Comparison of ENCODE assay signal across 8 cellular contexts in genomic region chr11:66081505-66081904, GRCh38. TPM values are rescaled to one million over a fixed set of nuclear protein-coding genes. Genes with fewer than 3 reads are reported as not detected.
DNase-seq lines count a peak whose midpoint lies in the region; ATAC-seq and TF ChIP-seq lines count a peak whose summit lies in the region.

No MANE protein-coding gene starts in this region.

- H3K27ac Mint-ChIP-seq in CD4-positive, alpha-beta memory T cell, result peak overlapping the region; percentile 93 to 100 (median 99)
- H3K27ac Mint-ChIP-seq in nephron progenitor cell, result peak overlapping the region; percentile 69

- peak; percentile 79 to 93 (median 83) for DNase-seq in CD4-positive, alpha-beta memory T cell
- DNase-seq in NCI-H2029 (lab: John Stamatoyannopoulos, UW) (peak; percentile 81), nephron progenitor cell (no peak), HK-2 (ENCODE audit: unreplicated experiment) (no peak), cortex of kidney (lab: John Stamatoyannopoulos, UW) (no peak)
- peak; percentile 76 for DNase-seq in activated CD4-positive, alpha-beta T cell treated with anti-CD3 and anti-CD28 coated beads for 48 hours

- peak overlapping the region in 1 of 2 donors; percentile 35 for H3K4me3 ChIP-seq in CD4-positive, alpha-beta memory T cell (ENCODE audit: low read length in 2 of 2)
- peak overlapping the region in 1 of 2 donors; percentile 4 for H3K4me3 ChIP-seq in duodenal mucosa (ENCODE audit: low read depth in 1 of 2, low read length in 2 of 2)

- no peak for TF ChIP-seq CTCF in nephron progenitor cell (IDR thresholded peaks at IDR 0.05)

- no peaks in the 10 kb centered on the region for H3K27me3 Mint-ChIP-seq in CD4-positive, alpha-beta memory T cell
- H3K27me3 Mint-ChIP-seq in nephron progenitor cell (ENCODE audit: low read depth, poor library complexity), result peaks cover 2% of the 10 kb centered on the region

- H3K4me3 Mint-ChIP-seq in CD4-positive, alpha-beta memory T cell, result peak overlapping the region; percentile 88 to 98 (median 90)
- peak overlapping the region; percentile 14 for H3K4me3 Mint-ChIP-seq in nephron progenitor cell

- no peaks in the 10 kb centered on the region for H3K27me3 ChIP-seq in CD4-positive, alpha-beta memory T cell (ENCODE audit: insufficient read depth, low read length)
- no peaks in the 10 kb centered on the region for H3K27me3 ChIP-seq in duodenal mucosa (ENCODE audit: control insufficient read depth in 1 of 2, insufficient read depth in 2 of 2, low read length in 2 of 2)

- H3K9me3 Mint-ChIP-seq in CD4-positive, alpha-beta memory T cell, result no peaks in the 10 kb centered on the region
- H3K9me3 Mint-ChIP-seq in nephron progenitor cell, result no peaks in the 10 kb centered on the region

- H3K36me3 Mint-ChIP-seq in CD4-positive, alpha-beta memory T cell, result peaks cover 25 to 38% of the 10 kb centered on the region in 2 donors
- peaks cover 22% of the 10 kb centered on the region for H3K36me3 Mint-ChIP-seq in nephron progenitor cell (ENCODE audit: low read depth)

- H3K36me3 ChIP-seq in CD4-positive, alpha-beta memory T cell (ENCODE audit: insufficient read depth, low read length), result peaks cover 3% of the 10 kb centered on the region
- H3K36me3 ChIP-seq in duodenal mucosa (ENCODE audit: control insufficient read depth in 1 of 2, insufficient read depth in 2 of 2, low read length in 2 of 2), result peaks cover 0 to 3% of the 10 kb centered on the region in 2 donors

- peaks cover 94% of the 10 kb centered on the region for H3K4me1 ChIP-seq in CD4-positive, alpha-beta memory T cell (ENCODE audit: insufficient read depth, low read length)
- peaks cover 33 to 39% of the 10 kb centered on the region in 2 donors for H3K4me1 ChIP-seq in duodenal mucosa (ENCODE audit: control insufficient read depth in 1 of 2, insufficient read depth in 2 of 2, low read length in 2 of 2)

- H3K9me3 ChIP-seq in CD4-positive, alpha-beta memory T cell (ENCODE audit: control insufficient read depth in 1 of 2, low read length in 2 of 2), result no peaks in the 10 kb centered on the region
- H3K9me3 ChIP-seq in duodenal mucosa (ENCODE audit: control insufficient read depth in 1 of 2, low read length in 2 of 2), result no peaks in the 10 kb centered on the region

- H3K4me1 Mint-ChIP-seq in CD4-positive, alpha-beta memory T cell, result peaks cover 65 to 92% (median 81%) of the 10 kb centered on the region in 4 donors
- peaks cover 70% of the 10 kb centered on the region for H3K4me1 Mint-ChIP-seq in nephron progenitor cell

- peak overlapping the region in 1 of 2 donors; percentile 39 for H3K9ac ChIP-seq in duodenal mucosa (ENCODE audit: low read depth in 1 of 2, low read length in 2 of 2)

- intact Hi-C loops in CD4-positive, alpha-beta memory T cell (cut with micrococcal nuclease), result loop anchor here (1.0 to 5.0 kb wide), 4 partner anchors 10 to 45 kb away; no protein-coding TSS in a partner anchor

- peak; percentile 62 for ATAC-seq in GM21515 (IDR thresholded peaks at IDR 0.05; ENCODE audit: unreplicated experiment)

- H3K27ac ChIP-seq in CD4-positive, alpha-beta memory T cell (ENCODE audit: low read depth, low read length), result peak overlapping the region; percentile 66
- H3K27ac ChIP-seq in duodenal mucosa (ENCODE audit: low read depth, low read length), result peak overlapping the region; percentile 34

- POLR2A ChIA-PET in CD4-positive, alpha-beta memory T cell (lab: Charles Lee; ENCODE audit: partially characterized antibody), result interaction anchor here (0.6 to 12.2 kb wide), 18 partner anchors 12 to 467 kb away, joined by 3 to 214 read pairs (median 4); partner anchors contain the start of genes CCDC85B, PACS1, PCNX3 and SF3B2

- CTCF ChIA-PET in CD4-positive, alpha-beta memory T cell (lab: Charles Lee; ENCODE audit: partially characterized antibody), result interaction anchor here (0.9 to 9.7 kb wide), 13 partner anchors 14 to 59 kb away, joined by 3 to 146 read pairs (median 8); partner anchors contain the start of genes PACS1 and SF3B2

RNA-seq across cellular contexts. Expression of gene PACS1, which starts 11.4 kb away (rescaled TPM):
- total RNA-seq in CD4-positive, alpha-beta memory T cell, result 100 to 1,000 TPM; 251 to 262 TPM
- polyA plus RNA-seq in CD4-positive, alpha-beta memory T cell, result 100 to 1,000 TPM in 1 of 2 donors, 10 to 100 TPM in 1; 13.7 to 104 TPM

RNA-seq across cellular contexts. Expression of gene SF3B2, which starts 29.3 kb away (rescaled TPM):
- total RNA-seq in CD4-positive, alpha-beta memory T cell, result 100 to 1,000 TPM; 238 to 240 TPM
- polyA plus RNA-seq in CD4-positive, alpha-beta memory T cell, result 100 to 1,000 TPM in 1 of 2 donors, 10 to 100 TPM in 1; 74.4 to 128 TPM

RNA-seq across cellular contexts. Expression of gene GAL3ST3, which starts 32.5 kb away (rescaled TPM):
- not detected for total RNA-seq in CD4-positive, alpha-beta memory T cell
- not detected for polyA plus RNA-seq in CD4-positive, alpha-beta memory T cell

RNA-seq across cellular contexts. Expression of gene CATSPER1, which starts 55.2 kb away (rescaled TPM):
- total RNA-seq in CD4-positive, alpha-beta memory T cell, result not detected
- polyA plus RNA-seq in CD4-positive, alpha-beta memory T cell, result not detected

Comparison
In these comparisons a context has a peak if more than half of its experiments do, and no peak if none do; other contexts are left out.
1. DNase-seq: peak in CD4-positive, alpha-beta memory T cell (5 of 5), NCI-H2029 (single experiment) and activated CD4-positive, alpha-beta T cell treated with anti-CD3 and anti-CD28 coated beads for 48 hours (single experiment); none in nephron progenitor cell (single experiment), HK-2 (single experiment) and cortex of kidney (single experiment).